ENCODE assay signal across 1 cellular context in genomic region chr6:2850480-2851150, GRCh38.
TF ChIP-seq lines count a peak whose summit lies in the region.

No MANE protein-coding gene starts in this region.

TF ChIP-seq in SK-N-SH, 30 proteins besides CTCF, POLR2A, EP300 and RAD21 (continued from another document):
- TF ChIP-seq, protein P1, sequence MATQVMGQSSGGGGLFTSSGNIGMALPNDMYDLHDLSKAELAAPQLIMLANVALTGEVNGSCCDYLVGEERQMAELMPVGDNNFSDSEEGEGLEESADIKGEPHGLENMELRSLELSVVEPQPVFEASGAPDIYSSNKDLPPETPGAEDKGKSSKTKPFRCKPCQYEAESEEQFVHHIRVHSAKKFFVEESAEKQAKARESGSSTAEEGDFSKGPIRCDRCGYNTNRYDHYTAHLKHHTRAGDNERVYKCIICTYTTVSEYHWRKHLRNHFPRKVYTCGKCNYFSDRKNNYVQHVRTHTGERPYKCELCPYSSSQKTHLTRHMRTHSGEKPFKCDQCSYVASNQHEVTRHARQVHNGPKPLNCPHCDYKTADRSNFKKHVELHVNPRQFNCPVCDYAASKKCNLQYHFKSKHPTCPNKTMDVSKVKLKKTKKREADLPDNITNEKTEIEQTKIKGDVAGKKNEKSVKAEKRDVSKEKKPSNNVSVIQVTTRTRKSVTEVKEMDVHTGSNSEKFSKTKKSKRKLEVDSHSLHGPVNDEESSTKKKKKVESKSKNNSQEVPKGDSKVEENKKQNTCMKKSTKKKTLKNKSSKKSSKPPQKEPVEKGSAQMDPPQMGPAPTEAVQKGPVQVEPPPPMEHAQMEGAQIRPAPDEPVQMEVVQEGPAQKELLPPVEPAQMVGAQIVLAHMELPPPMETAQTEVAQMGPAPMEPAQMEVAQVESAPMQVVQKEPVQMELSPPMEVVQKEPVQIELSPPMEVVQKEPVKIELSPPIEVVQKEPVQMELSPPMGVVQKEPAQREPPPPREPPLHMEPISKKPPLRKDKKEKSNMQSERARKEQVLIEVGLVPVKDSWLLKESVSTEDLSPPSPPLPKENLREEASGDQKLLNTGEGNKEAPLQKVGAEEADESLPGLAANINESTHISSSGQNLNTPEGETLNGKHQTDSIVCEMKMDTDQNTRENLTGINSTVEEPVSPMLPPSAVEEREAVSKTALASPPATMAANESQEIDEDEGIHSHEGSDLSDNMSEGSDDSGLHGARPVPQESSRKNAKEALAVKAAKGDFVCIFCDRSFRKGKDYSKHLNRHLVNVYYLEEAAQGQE (IDR thresholded peaks at IDR 0.05; ENCODE audit: low read depth, low read length): no peak
- no peak for TF ChIP-seq SIN3A (IDR thresholded peaks at IDR 0.05; ENCODE audit: borderline replicate concordance, low read depth, low read length)
- TF ChIP-seq FOSL2 (IDR thresholded peaks at IDR 0.05; ENCODE audit: borderline replicate concordance, low read depth): no peak
- no peak for TF ChIP-seq GATA2 (CRISPR knock-in tag; IDR thresholded peaks at IDR 0.05)
- no peak for TF ChIP-seq FOXJ3 (CRISPR knock-in tag; IDR thresholded peaks at IDR 0.05)
- 0 out of 2 replicates have a peak, but pooled peaks have one; percentile 12 for TF ChIP-seq TCF12 (IDR thresholded peaks at IDR 0.05)
- 0 out of 2 replicates have a peak, but pooled peaks have one; percentile 18 for TF ChIP-seq NFIC (IDR thresholded peaks at IDR 0.05; ENCODE audit: borderline replicate concordance)
- TF ChIP-seq POLR2AphosphoS5 (IDR thresholded peaks at IDR 0.05; ENCODE audit: low read depth, low read length): no peak
TF ChIP-seq in SK-N-SH: peak in this region for 3.
